In the genomic region with DNA sequence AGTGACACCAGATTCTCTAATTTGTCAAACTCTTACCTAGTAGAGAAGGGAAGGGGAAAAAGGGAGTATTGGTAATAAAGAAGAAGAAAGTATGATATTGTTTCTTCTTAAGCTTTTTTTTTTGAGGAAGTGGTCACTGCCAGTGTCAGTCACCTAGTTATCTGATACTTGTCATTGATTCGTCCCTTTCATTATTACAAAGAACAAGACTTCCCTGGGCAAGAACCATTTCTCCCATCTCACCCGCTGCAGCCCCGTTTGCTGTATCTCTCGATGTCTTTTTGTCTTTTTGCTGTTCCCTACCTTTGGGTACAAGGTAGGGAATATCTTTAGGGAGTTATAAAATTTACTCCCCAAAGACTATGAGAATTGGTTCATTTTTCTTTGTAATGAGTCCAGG, we compare ENCODE assay signal across 17 cellular contexts.
DNase-seq lines count a peak whose midpoint lies in the region; ATAC-seq, FAIRE-seq and TF ChIP-seq lines count a peak whose summit lies in the region.
"Had no signal": no experiment of that assay in that cellular context is flagged by ENCODE, and none has a peak within 500 bp of the region (broad histone marks: within the 10 kb centered on the region; RNA-seq: fewer than 3 reads in every experiment).

No MANE protein-coding gene starts in this region.

- H3K4me1 Mint-ChIP-seq in immature natural killer cell = peaks cover 21 to 56% of the 10 kb centered on the region in 2 donors

- H3K79me2 ChIP-seq in MM.1S (ENCODE audit: low read length) = no peaks in the 10 kb centered on the region

- no peak overlapping the region for H3K4me3 Mint-ChIP-seq in immature natural killer cell
- H3K4me3 Mint-ChIP-seq: activated CD4-positive, alpha-beta T cell treated with anti-CD3 and anti-CD28 coated beads for 36 hours; T-helper 1 cell treated with Interleukin-12 subunit alpha and Interleukin-12 subunit beta and Interleukin-4 antibody, amounts not matched to agents 30 μg/mL and 1 μg/mL, for 36 hours had no signal

- H3K27ac ChIP-seq in MM.1S (ENCODE audit: low read length) = no peak overlapping the region
- H3K27ac ChIP-seq: HL-60, right lobe of liver, transverse colon had no signal

- H3K4me2 ChIP-seq in MM.1S (ENCODE audit: low read depth, low read length) = no peak overlapping the region

- H4K20me1 ChIP-seq in MM.1S (ENCODE audit: insufficient read depth, low read length) = no peaks in the 10 kb centered on the region

- TF ChIP-seq CTCF in MM.1S (IDR thresholded peaks at IDR 0.05; ENCODE audit: low read length) = no peak

- no peaks in the 10 kb centered on the region for H3K9me2 ChIP-seq in MM.1S (replicated peaks; ENCODE audit: insufficient read depth, low read length)

- no peak overlapping the region for H3K9ac ChIP-seq in MM.1S (ENCODE audit: low read length)

- H3K4me1 ChIP-seq in MM.1S (ENCODE audit: low read length) = no peaks in the 10 kb centered on the region

- peak overlapping the region; percentile 29 to 85 (median 60) for H3K27ac Mint-ChIP-seq in immature natural killer cell
- H3K27ac Mint-ChIP-seq: activated CD4-positive, alpha-beta T cell treated with anti-CD3 and anti-CD28 coated beads for 36 hours; T-helper 1 cell treated with Interleukin-12 subunit alpha and Interleukin-12 subunit beta and Interleukin-4 antibody, amounts not matched to agents 30 μg/mL and 1 μg/mL, for 36 hours had no signal

- peak; percentile 18 for ATAC-seq in GM19351 (IDR thresholded peaks at IDR 0.05; ENCODE audit: unreplicated experiment)
- no peak for ATAC-seq in left lobe of liver
- ATAC-seq: activated CD4-positive, alpha-beta T cell treated with anti-CD3 and anti-CD28 coated beads for 36 hours; right lobe of liver had no signal

- no peak for DNase-seq in GM12891 (ENCODE audit: insufficient read length, low spot score)
- DNase-seq in MV-4-11 (lab: John Stamatoyannopoulos, UW) = peak; percentile 19
- no peak for DNase-seq in immature natural killer cell
- no peak for DNase-seq in MM.1S
- DNase-seq in mesenteric fat pad (ENCODE audit: low spot score) = no peak
- DNase-seq in NAMALWA (ENCODE audit: low spot score) = no peak
- DNase-seq in left lobe of liver (ENCODE audit: low spot score) = no peak
- DNase-seq: activated CD4-positive, alpha-beta T cell treated with anti-CD3 and anti-CD28 coated beads for 36 hours; activated T-cell treated with anti-CD3 and anti-CD28 coated beads, Interleukin-2, amount 50 U/mL, for 1 hour; amniotic stem cell; NCI-H774; right lobe of liver; stimulated activated CD4-positive, alpha-beta T cell treated with anti-CD3 and anti-CD28 coated beads, Interleukin-2, amount 100 ng/mL, for 48 hours; transverse colon had no signal

- no peaks in the 10 kb centered on the region for H3K9me3 Mint-ChIP-seq in immature natural killer cell
- H3K9me3 Mint-ChIP-seq: T-helper 1 cell treated with Interleukin-12 subunit alpha and Interleukin-12 subunit beta and Interleukin-4 antibody, amounts not matched to agents 30 μg/mL and 1 μg/mL, for 36 hours had no signal

- no peak overlapping the region for H2AFZ ChIP-seq in MM.1S (ENCODE audit: low read length)

- no peaks in the 10 kb centered on the region for H3K27me3 ChIP-seq in MM.1S (replicated peaks; ENCODE audit: insufficient read depth, low read length)
- H3K27me3 ChIP-seq: right lobe of liver, transverse colon had no signal

- H3K27me3 Mint-ChIP-seq in immature natural killer cell (ENCODE audit: low read depth in 3 of 3) = peaks cover 2 to 3% (median 2%) of the 10 kb centered on the region in 3 donors
- H3K27me3 Mint-ChIP-seq: activated CD4-positive, alpha-beta T cell treated with anti-CD3 and anti-CD28 coated beads for 36 hours had no signal

- H3K4me3 ChIP-seq in MM.1S (ENCODE audit: low read length) = no peak overlapping the region
- H3K4me3 ChIP-seq: right lobe of liver, transverse colon had no signal

- no peaks in the 10 kb centered on the region for H3F3A ChIP-seq in MM.1S (ENCODE audit: insufficient read depth, low read length)

- no peaks in the 10 kb centered on the region for H3K36me3 ChIP-seq in MM.1S (replicated peaks; ENCODE audit: insufficient read depth, low read length)
- H3K36me3 ChIP-seq: right lobe of liver had no signal

- peak; percentile 35; the same call in 1 of the 2 replicates for TF ChIP-seq POLR2A in GM12891 (IDR thresholded peaks at IDR 0.05; ENCODE audit: low read depth, low read length)

- no peaks in the 10 kb centered on the region for H3K9me3 ChIP-seq in MM.1S (replicated peaks; ENCODE audit: insufficient read depth, low read length)
- H3K9me3 ChIP-seq: right lobe of liver, transverse colon had no signal

- peaks cover 24 to 39% (median 33%) of the 10 kb centered on the region in 3 donors for H3K36me3 Mint-ChIP-seq in immature natural killer cell

- peak; percentile 23 for FAIRE-seq in GM12891 (lab: Jason Lieb, UNC)

TF ChIP-seq in GM12891, 5 proteins besides CTCF, POLR2A, EP300 and RAD21:
- no peak for TF ChIP-seq TAF1 (IDR thresholded peaks at IDR 0.05; ENCODE audit: low read depth, low read length)
- no peak for TF ChIP-seq PAX5 (IDR thresholded peaks at IDR 0.05; ENCODE audit: insufficient read depth, low read length, severe bottlenecking)
- TF ChIP-seq SPI1 (IDR thresholded peaks at IDR 0.05; ENCODE audit: low read depth, low read length) = peak; percentile 96
TF ChIP-seq in GM12891: peak in this region for 1.
